ENCODE assay signal across 8 cellular contexts in the genomic region with DNA sequence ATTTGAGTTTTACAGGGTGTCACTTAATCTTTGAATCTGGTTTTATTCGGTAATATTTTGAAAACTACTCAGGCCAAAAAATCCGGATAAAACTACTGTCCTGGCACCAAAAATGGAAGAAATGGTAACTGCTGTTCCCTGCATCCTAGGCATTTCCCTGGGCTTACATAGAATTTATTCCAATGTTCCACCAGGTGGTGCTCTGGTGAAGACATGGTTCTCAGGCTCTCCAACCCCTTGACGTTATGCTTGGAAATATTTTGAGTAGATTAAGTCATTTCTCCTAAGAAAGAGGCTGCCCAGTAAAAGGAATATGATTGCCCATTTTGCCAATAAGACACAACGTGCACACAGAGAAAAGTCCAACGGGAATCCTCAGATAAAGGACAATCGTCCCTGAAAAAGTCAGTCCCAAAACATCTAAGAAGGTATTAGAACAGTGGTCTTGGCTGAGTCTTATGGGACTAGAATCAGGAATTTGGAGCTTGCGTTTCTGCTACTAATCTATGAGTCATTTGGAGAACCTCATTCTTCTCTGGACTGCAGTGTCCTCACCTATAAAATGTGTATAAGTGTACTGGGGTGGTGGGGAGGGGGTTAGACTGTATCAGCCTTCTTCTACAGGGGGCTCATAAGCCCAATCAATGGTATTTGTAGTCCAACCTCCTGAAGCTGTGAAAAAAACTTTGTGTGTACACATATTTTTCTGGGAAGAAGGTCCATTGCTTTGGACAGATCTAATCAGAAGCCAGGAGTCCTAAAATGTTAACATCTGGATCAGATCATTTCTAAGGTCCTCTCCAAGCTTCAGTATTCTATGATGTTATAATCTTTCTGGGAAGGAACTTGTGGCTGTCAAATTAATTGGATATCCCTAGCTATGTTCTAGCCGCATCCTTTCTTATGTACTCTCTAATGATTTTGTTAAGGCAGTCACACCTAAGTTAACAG.
DNase-seq lines count a peak whose midpoint lies in the region; ATAC-seq and TF ChIP-seq lines count a peak whose summit lies in the region.

No MANE protein-coding gene starts in this region.

- H3K27me3 ChIP-seq in PC-9 (ENCODE audit: insufficient read depth, low read depth) (no peaks in the 10 kb centered on the region), esophagus squamous epithelium (no peaks in the 10 kb centered on the region), neuronal stem cell (ENCODE audit: control insufficient read depth in 3 of 3, insufficient read depth in 3 of 3, low read depth in 1 of 3, low read length in 3 of 3) (no peaks in the 10 kb centered on the region)

- H3K27ac ChIP-seq in PC-9: no peak overlapping the region; the same call in 1 of the 2 replicates
- peak overlapping the region in 1 of 4 donors; percentile 25 for H3K27ac ChIP-seq in esophagus squamous epithelium
- no peak overlapping the region for H3K27ac ChIP-seq in neuronal stem cell (replicated peaks; ENCODE audit: low read length)

- no peak overlapping the region for H3K4ac ChIP-seq in neuronal stem cell (ENCODE audit: low read length)

- DNase-seq in COLO829 (ENCODE audit: low spot score): peak; percentile 74
- DNase-seq in PC-9: no peak
- DNase-seq in esophagus squamous epithelium (lab: John Stamatoyannopoulos, UW): no peak
- DNase-seq in neuronal stem cell (ENCODE audit: low spot score): peak; percentile 12
- no peak for DNase-seq in C1 segment of cervical spinal cord (lab: John Stamatoyannopoulos, UW)
- DNase-seq in NCI-H446 treated with DMSO at 0.1 percent for 48 hours (lab: John Stamatoyannopoulos, UW): no peak

- no peak overlapping the region for H2AK5ac ChIP-seq in neuronal stem cell (ENCODE audit: low read depth, low read length)

- no peaks in the 10 kb centered on the region for H3F3A ChIP-seq in PC-9 (ENCODE audit: insufficient read depth, low read depth)

- H3K4me1 ChIP-seq in PC-9 (replicated peaks; ENCODE audit: insufficient read depth) (peaks cover 12% of the 10 kb centered on the region), esophagus squamous epithelium (peaks cover 0 to 19% (median 9%) of the 10 kb centered on the region in 3 donors), neuronal stem cell (ENCODE audit: control insufficient read depth in 2 of 2, insufficient read depth in 1 of 2, low read depth in 1 of 2, low read length in 2 of 2) (no peaks in the 10 kb centered on the region)

- H3K79me2 ChIP-seq in PC-9 (ENCODE audit: low read depth): no peaks in the 10 kb centered on the region

- H3K36me3 ChIP-seq in PC-9 (ENCODE audit: low read depth) (no peaks in the 10 kb centered on the region), esophagus squamous epithelium (no peaks in the 10 kb centered on the region), neuronal stem cell (replicated peaks in 1 of 2; ENCODE audit: control insufficient read depth in 2 of 2, insufficient read depth in 2 of 2, low read length in 2 of 2) (no peaks in the 10 kb centered on the region)

- intact Hi-C loops in PC-9 (cut with micrococcal nuclease; ENCODE audit: unreplicated experiment) (no loop called here), esophagus squamous epithelium (cut with DNase I) (loop anchor here (5.0 to 10.0 kb wide), 2 partner anchors 128 to 186 kb away; partner anchors contain the start of gene BMP2)

- no peak overlapping the region for H2BK120ac ChIP-seq in neuronal stem cell (ENCODE audit: low read depth, low read length)

- H4K20me1 ChIP-seq in PC-9 (ENCODE audit: insufficient read depth): no peaks in the 10 kb centered on the region

- no peak overlapping the region for H3K14ac ChIP-seq in neuronal stem cell (ENCODE audit: low read length)

- peak; percentile 64 for TF ChIP-seq CTCF in PC-9 (conservative IDR thresholded peaks at IDR 0.05)
- peak in 5 of 6 experiments; percentile 53 to 76 (median 58) for TF ChIP-seq CTCF in esophagus squamous epithelium (IDR thresholded peaks at IDR 0.05)

- H3K4me3 ChIP-seq in PC-9 (no peak overlapping the region), esophagus squamous epithelium (no peak overlapping the region), neuronal stem cell (ENCODE audit: low read length in 2 of 2) (no peak overlapping the region)

- POLR2A ChIA-PET in PC-9 (lab: Charles Lee; ENCODE audit: unreplicated experiment): no interaction called here

- H3K9me3 ChIP-seq in PC-9 (ENCODE audit: insufficient read depth, low read depth): no peaks in the 10 kb centered on the region
- no peaks in the 10 kb centered on the region for H3K9me3 ChIP-seq in esophagus squamous epithelium
- H3K9me3 ChIP-seq in neuronal stem cell (replicated peaks in 1 of 2; ENCODE audit: control insufficient read depth in 2 of 2, insufficient read depth in 1 of 2, low read depth in 1 of 2, low read length in 2 of 2): no peaks in the 10 kb centered on the region

- H3K9ac ChIP-seq in neuronal stem cell (ENCODE audit: low read depth, low read length, poor library complexity): no peak overlapping the region

- no peaks in the 10 kb centered on the region for H3K79me1 ChIP-seq in neuronal stem cell (ENCODE audit: low read depth, low read length)

- ATAC-seq in HG03159 (IDR thresholded peaks at IDR 0.05; ENCODE audit: unreplicated experiment): peak; percentile 45
- ATAC-seq in GM19455 (IDR thresholded peaks at IDR 0.05; ENCODE audit: unreplicated experiment): no peak

- TF ChIP-seq POLR2A in esophagus squamous epithelium (IDR thresholded peaks at IDR 0.05): no peak

- no peak overlapping the region for H4K91ac ChIP-seq in neuronal stem cell (ENCODE audit: low read depth, low read length, poor library complexity)

- 0 out of 2 replicates have a peak, but pooled peaks cover 5% of the 10 kb centered on the region for H3K9me2 ChIP-seq in PC-9 (ENCODE audit: insufficient read depth)

- no peak overlapping the region for H3K18ac ChIP-seq in neuronal stem cell (ENCODE audit: low read length)

- WGBS in esophagus squamous epithelium, 2 donors: 34 to 37% methylated on average over 8 of the region's 8 CpGs
- no CpG with 5 or more reads among the region's 8 CpGs for WGBS in neuronal stem cell (ENCODE audit: extremely low coverage in 2 of 2, insufficient read length in 2 of 2, insufficient replicate concordance in 1 of 2), 2 donors

- H3K4me2 ChIP-seq in PC-9: peak overlapping the region; percentile 14
- H3K4me2 ChIP-seq in neuronal stem cell (ENCODE audit: insufficient read depth, low read length, poor library complexity, severe bottlenecking): no peak overlapping the region

- H2BK15ac ChIP-seq in neuronal stem cell (ENCODE audit: low read length): no peak overlapping the region

- BruUV-seq in PC-9 (replicated peaks; lab: Mats Ljungman, UMichigan): no TSS peak

- H2AFZ ChIP-seq in PC-9 (no peak overlapping the region), neuronal stem cell (ENCODE audit: low read length) (no peak overlapping the region)

- no peak overlapping the region for H2BK12ac ChIP-seq in neuronal stem cell (ENCODE audit: low read length)

- no peak overlapping the region for H4K8ac ChIP-seq in neuronal stem cell (ENCODE audit: low read depth, low read length)

- CTCF ChIA-PET in PC-9 (lab: Charles Lee): no interaction called here

- no peak overlapping the region for H3K23ac ChIP-seq in neuronal stem cell (ENCODE audit: low read depth, low read length, poor library complexity)

- no peak overlapping the region for H2BK5ac ChIP-seq in neuronal stem cell (ENCODE audit: low read length)

Comparison
In these comparisons a context has a peak if more than half of its experiments do, and no peak if none do; other contexts are left out.
1. DNase-seq: peak in COLO829 (single experiment) and neuronal stem cell (single experiment); none in PC-9 (0 of 2), esophagus squamous epithelium (single experiment), C1 segment of cervical spinal cord (0 of 14) and NCI-H446 treated with DMSO at 0.1 percent for 48 hours (single experiment).